In the genomic region with DNA sequence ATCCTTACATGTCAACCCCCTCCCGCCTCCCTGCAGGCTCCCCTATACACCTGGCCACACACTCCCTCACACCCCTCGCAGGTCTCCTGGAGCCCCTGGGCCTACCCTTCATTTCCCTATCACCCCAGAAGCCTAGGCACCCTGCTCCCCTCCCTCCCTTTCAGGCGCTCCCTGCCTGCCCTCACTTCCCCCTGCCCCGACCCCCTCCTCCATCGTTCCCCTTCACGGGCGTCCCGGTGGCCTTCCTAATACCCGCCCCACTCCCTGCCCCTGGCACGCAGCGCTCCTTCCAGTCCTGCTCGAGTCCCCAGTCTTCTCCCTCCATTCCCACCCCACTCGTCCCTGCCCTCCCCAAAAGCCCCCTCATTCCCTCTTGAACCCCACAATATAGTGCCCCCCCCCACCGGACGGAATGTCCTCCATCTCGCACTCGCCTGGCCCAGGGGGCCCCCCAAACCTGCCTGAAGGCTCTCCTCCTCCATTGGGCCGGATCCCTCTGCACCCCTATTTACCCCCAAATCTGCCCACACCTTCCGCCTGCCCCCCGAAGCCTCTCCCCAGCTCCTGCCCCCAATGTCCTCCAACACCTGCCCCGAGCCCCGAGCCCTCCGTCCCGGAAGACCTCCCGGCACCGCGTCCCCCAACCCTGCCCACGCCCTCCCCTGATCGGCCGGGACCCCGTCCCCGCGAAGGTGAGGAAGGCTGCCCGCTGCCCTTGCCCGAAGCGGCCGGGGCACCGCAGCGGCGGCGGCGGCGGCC, we compare ENCODE assay signal across 9 cellular contexts. TPM values are rescaled to one million over a fixed set of nuclear protein-coding genes. Genes with fewer than 3 reads are reported as not detected.
DNase-seq lines count a peak whose midpoint lies in the region; ATAC-seq, FAIRE-seq and TF ChIP-seq lines count a peak whose summit lies in the region.
"Had no signal": no experiment of that assay in that cellular context is flagged by ENCODE, and none has a peak within 500 bp of the region (broad histone marks: within the 10 kb centered on the region; RNA-seq: fewer than 3 reads in every experiment).

No MANE protein-coding gene starts in this region.

- FAIRE-seq in GM12891 (lab: Jason Lieb, UNC): no peak
- FAIRE-seq: TTC549 had no signal

- ATAC-seq in GM18909 (IDR thresholded peaks at IDR 0.05; ENCODE audit: poor library complexity, unreplicated experiment) (peak; percentile 6), HG03520 (IDR thresholded peaks at IDR 0.05; ENCODE audit: unreplicated experiment) (peak; percentile 10), left ventricle myocardium superior (peak; percentile 7), HG03442 (IDR thresholded peaks at IDR 0.05; ENCODE audit: unreplicated experiment) (no peak), HG03108 (IDR thresholded peaks at IDR 0.05; ENCODE audit: unreplicated experiment) (no peak)

- intact Hi-C loops in left ventricle myocardium superior (cut with micrococcal nuclease): no loop called here

- no peak for TF ChIP-seq POLR2A in GM12891 (IDR thresholded peaks at IDR 0.05; ENCODE audit: low read depth, low read length)

- DNase-seq in activated T-cell treated with anti-CD3 and anti-CD28 coated beads, Interleukin-2, amount 50 U/mL, for 48 hours: peak; percentile 23 to 32
- DNase-seq in left ventricle myocardium superior (no peak), skeletal muscle cell (ENCODE audit: low read depth) (no peak), GM12891 (ENCODE audit: insufficient read length, low spot score) (no peak)

- H3K4me3 ChIP-seq in skeletal muscle cell (ENCODE audit: low read depth, low read length): peak overlapping the region; percentile 55

TF ChIP-seq in GM12891, 5 proteins besides CTCF, POLR2A, EP300 and RAD21:
- TF ChIP-seq TAF1 (IDR thresholded peaks at IDR 0.05; ENCODE audit: low read depth, low read length) (no peak), POLR2AphosphoS5 (IDR thresholded peaks at IDR 0.05; ENCODE audit: low read depth, low read length) (no peak), PAX5 (IDR thresholded peaks at IDR 0.05; ENCODE audit: insufficient read depth, low read length, severe bottlenecking) (no peak), POU2F2 (IDR thresholded peaks at IDR 0.05; ENCODE audit: low read depth, low read length) (no peak), SPI1 (IDR thresholded peaks at IDR 0.05; ENCODE audit: low read depth, low read length) (no peak)
TF ChIP-seq in GM12891: peak in this region for 0.

RNA-seq across cellular contexts. Expression of a gene that starts 0.7 kb away (rescaled TPM):
- total RNA-seq in left ventricle myocardium superior: 21.3 TPM
- 53.8 TPM for polyA plus RNA-seq in GM12891 (2012; ENCODE audit: low read depth, missing spikeins)

Comparison
In these comparisons a context has a peak if more than half of its experiments do, and no peak if none do; other contexts are left out.
1. ATAC-seq: peak in GM18909 (single experiment), HG03520 (single experiment) and left ventricle myocardium superior (single experiment); none in HG03442 (single experiment) and HG03108 (single experiment).
2. DNase-seq: peak in activated T-cell treated with anti-CD3 and anti-CD28 coated beads, Interleukin-2, amount 50 U/mL, for 48 hours (2 of 2); none in left ventricle myocardium superior (single experiment), skeletal muscle cell (single experiment) and GM12891 (single experiment).